Comparison of ENCODE assay signal across 5 cellular contexts in genomic region chr9:68593760-68594159, GRCh38. TPM values are rescaled to one million over a fixed set of nuclear protein-coding genes. Genes with fewer than 3 reads are reported as not detected.
"Had no signal": no experiment of that assay in that cellular context is flagged by ENCODE, and none has a peak within 500 bp of the region (broad histone marks: within the 10 kb centered on the region; RNA-seq: fewer than 3 reads in every experiment).

No MANE protein-coding gene starts in this region.

RNA-seq across cellular contexts. Expression of gene TMEM252, which starts 53.1 kb away (rescaled TPM):
- total RNA-seq: K562, LHCN-M2, MCF 10A, SK-MEL-5, T-cell had no signal
